22 cellular contexts compared by ENCODE assay signal in the genomic region with DNA sequence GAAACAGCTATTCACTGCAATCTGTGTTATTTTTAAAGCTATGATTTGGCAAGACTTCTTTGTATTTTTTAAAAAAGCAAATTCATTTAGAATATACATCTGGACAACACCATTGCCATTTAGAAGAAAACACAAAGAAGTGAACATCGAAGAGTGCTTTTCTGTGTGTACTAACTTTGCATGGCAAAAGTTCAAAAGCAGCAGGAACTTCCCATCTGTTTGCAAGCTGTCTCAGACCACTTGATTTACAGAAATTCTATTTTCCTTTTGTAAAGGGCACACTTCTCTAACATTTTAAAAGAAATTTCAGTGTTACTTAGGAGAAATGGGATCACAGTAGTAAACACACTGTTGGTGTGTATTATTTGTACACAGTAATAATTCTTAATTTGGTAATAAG.
DNase-seq lines count a peak whose midpoint lies in the region; ATAC-seq and TF ChIP-seq lines count a peak whose summit lies in the region.
"Had no signal": no experiment of that assay in that cellular context is flagged by ENCODE, and none has a peak within 500 bp of the region (broad histone marks: within the 10 kb centered on the region; RNA-seq: fewer than 3 reads in every experiment).

No MANE protein-coding gene starts in this region.

- H3K4me2 ChIP-seq in skeletal muscle satellite cell (ENCODE audit: low read length): peak overlapping the region; percentile 19

- peak; percentile 30 for DNase-seq in NCI-H1105 treated with DMSO at 0.1 percent for 48 hours (lab: John Stamatoyannopoulos, UW)
- DNase-seq in NCI-H1105 (lab: John Stamatoyannopoulos, UW): no peak
- peak; percentile 49 for DNase-seq in brain pericyte (ENCODE audit: low read depth, low spot score)
- peak; percentile 39 for DNase-seq in fibroblast of villous mesenchyme (ENCODE audit: low read depth)
- DNase-seq in AG08396 (ENCODE audit: low spot score): no peak
- no peak for DNase-seq in RPMI8226
- no peak for DNase-seq in upper lobe of left lung
- DNase-seq: activated CD8-positive, alpha-beta T cell treated with anti-CD3 and anti-CD28 coated beads, Interleukin-2, amount 10 ng/mL, durations not matched to agents 7 days and 5 days; activated naive CD8-positive, alpha-beta T cell treated with anti-CD3 and anti-CD28 coated beads for 36 hours; effector CD4-positive, alpha-beta T cell; foreskin melanocyte; H9; Karpas-422; naive thymus-derived CD4-positive, alpha-beta T cell; NCI-H1092 treated with DMSO at 0.1 percent for 48 hours; NCI-H2171 treated with DMSO at 0.1 percent for 48 hours; tibial artery; WERI-Rb-1 had no signal

- TF ChIP-seq CTCF in fibroblast of villous mesenchyme (IDR thresholded peaks at IDR 0.05; ENCODE audit: insufficient read depth, low read depth, low read length) (no peak), upper lobe of left lung (IDR thresholded peaks at IDR 0.05) (no peak)

- no peaks in the 10 kb centered on the region for H3K9me3 ChIP-seq in skeletal muscle satellite cell (replicated peaks; ENCODE audit: low read length)
- H3K9me3 ChIP-seq in upper lobe of left lung: no peaks in the 10 kb centered on the region
- H3K9me3 ChIP-seq: tibial artery had no signal

- WGBS in upper lobe of left lung, 2 donors: 10 to 13% methylated on average over 1 of the region's 1 CpG

- peak overlapping the region; percentile 22 for H3K4me3 ChIP-seq in fibroblast of villous mesenchyme (ENCODE audit: low read depth, low read length)
- H3K4me3 ChIP-seq in skeletal muscle satellite cell (ENCODE audit: low read length): no peak overlapping the region
- peak overlapping the region in 1 of 4 donors; percentile 4 for H3K4me3 ChIP-seq in upper lobe of left lung
- H3K4me3 ChIP-seq: tibial artery had no signal

- ATAC-seq in upper lobe of left lung (ENCODE audit: low FRiP score in 2 of 2): no peak
- ATAC-seq: activated CD8-positive, alpha-beta T cell treated with anti-CD3 and anti-CD28 coated beads, Interleukin-2, amount 10 ng/mL, durations not matched to agents 7 days and 5 days; naive thymus-derived CD4-positive, alpha-beta T cell; stimulated activated memory B cell treated with anti-CD40 and anti-IgM and Interleukin-4, amounts not matched to agents 10 μg/mL and 1 μg/mL and 100 μg/mL, for 72 hours had no signal

- H3K27me3 ChIP-seq in skeletal muscle satellite cell (ENCODE audit: control insufficient read depth, insufficient read depth, low read length): no peaks in the 10 kb centered on the region
- no peaks in the 10 kb centered on the region for H3K27me3 ChIP-seq in upper lobe of left lung
- H3K27me3 ChIP-seq: tibial artery had no signal

- no peak overlapping the region for H3K9ac ChIP-seq in skeletal muscle satellite cell (ENCODE audit: low read depth, low read length)

- H3K4me1 ChIP-seq in skeletal muscle satellite cell (ENCODE audit: control insufficient read depth, insufficient read depth, low read length) (peaks cover 9% of the 10 kb centered on the region), upper lobe of left lung (peaks cover 0 to 10% (median 5%) of the 10 kb centered on the region in 4 donors)

- no peak for TF ChIP-seq EP300 in upper lobe of left lung (IDR thresholded peaks at IDR 0.05)

- H3K36me3 ChIP-seq in skeletal muscle satellite cell (ENCODE audit: insufficient read depth, low read length) (no peaks in the 10 kb centered on the region), upper lobe of left lung (no peaks in the 10 kb centered on the region)
- H3K36me3 ChIP-seq: tibial artery, WERI-Rb-1 had no signal

- TF ChIP-seq POLR2A in upper lobe of left lung (IDR thresholded peaks at IDR 0.05): no peak

- peak overlapping the region in 1 of 4 donors; percentile 0 for H3K27ac ChIP-seq in upper lobe of left lung
- H3K27ac ChIP-seq: 22Rv1, C4-2B, tibial artery, WERI-Rb-1 had no signal

Comparison
In these comparisons a context has a peak if more than half of its experiments do, and no peak if none do; other contexts are left out.
1. DNase-seq: peak in NCI-H1105 treated with DMSO at 0.1 percent for 48 hours (single experiment), brain pericyte (single experiment) and fibroblast of villous mesenchyme (single experiment); none in NCI-H1105 (single experiment), AG08396 (single experiment), RPMI8226 (single experiment) and upper lobe of left lung (0 of 2).